Comparison of ENCODE assay signal across 24 cellular contexts in the genomic region with DNA sequence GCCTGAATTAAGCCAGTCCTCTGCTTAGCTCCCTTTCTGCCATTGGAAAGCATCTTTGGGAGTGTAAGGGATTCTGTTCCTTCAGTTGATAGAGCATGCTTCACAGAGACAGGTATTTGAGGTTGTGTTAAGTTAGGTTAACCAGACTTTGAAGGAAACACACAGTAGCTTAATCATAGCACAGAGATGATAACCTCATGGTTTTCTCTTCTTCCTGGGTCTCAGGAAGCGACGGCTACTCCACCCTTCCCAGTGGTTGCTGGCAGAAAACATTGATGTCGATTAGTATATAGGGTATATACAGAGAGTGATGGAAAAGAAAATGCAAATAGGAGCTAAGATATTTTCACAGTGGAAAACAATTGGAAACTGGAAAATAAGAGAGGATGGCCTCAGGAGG. TPM values are rescaled to one million over a fixed set of nuclear protein-coding genes. Genes with fewer than 3 reads are reported as not detected.
A peak's percentile ranks its signal among the peaks of the same experiment; 100 is the strongest.
DNase-seq lines count a peak whose midpoint lies in the region; ATAC-seq, FAIRE-seq and TF ChIP-seq lines count a peak whose summit lies in the region.
"Had no signal": no experiment of that assay in that cellular context is flagged by ENCODE, and none has a peak within 500 bp of the region (broad histone marks: within the 10 kb centered on the region; RNA-seq: fewer than 3 reads in every experiment).

No MANE protein-coding gene starts in this region.

- CTCF ChIA-PET in activated CD8-positive, alpha-beta memory T cell treated with anti-CD3 and anti-CD28 coated beads, Interleukin-2, amount 10 ng/mL, durations not matched to agents 7 days and 5 days (lab: Charles Lee): interaction anchor here (0.9 to 3.8 kb wide), 11 partner anchors 9 to 330 kb away, joined by 3 to 20 read pairs (median 4); a partner anchor contains a TSS
- CTCF ChIA-PET in activated CD8-positive, alpha-beta T cell treated with anti-CD3 and anti-CD28 coated beads, Interleukin-2, amount 10 ng/mL, durations not matched to agents 7 days and 5 days (lab: Charles Lee): interaction anchor here (0.7 to 3.3 kb wide), 9 partner anchors 9 to 226 kb away, joined by 3 to 36 read pairs (median 4); no protein-coding TSS in a partner anchor

- TF ChIP-seq CTCF in mucosa of descending colon (IDR thresholded peaks at IDR 0.05): no peak
- no peak for TF ChIP-seq CTCF in right atrium auricular region (IDR thresholded peaks at IDR 0.05)

- H3K9me3 ChIP-seq in mucosa of descending colon (no peaks in the 10 kb centered on the region), right atrium auricular region (no peaks in the 10 kb centered on the region)
- H3K9me3 ChIP-seq: ascending aorta, MG63, SJCRH30 had no signal

- H3K4me1 ChIP-seq in mucosa of descending colon (ENCODE audit: low read depth) (no peaks in the 10 kb centered on the region), right atrium auricular region (no peaks in the 10 kb centered on the region)
- H3K4me1 ChIP-seq: ascending aorta had no signal

- H3K4me3 Mint-ChIP-seq in activated CD8-positive, alpha-beta memory T cell treated with anti-CD3 and anti-CD28 coated beads, Interleukin-2, amount 10 ng/mL, durations not matched to agents 7 days and 5 days: peak overlapping the region; percentile 58
- peak overlapping the region; percentile 54 for H3K4me3 Mint-ChIP-seq in activated CD8-positive, alpha-beta T cell treated with anti-CD3 and anti-CD28 coated beads, Interleukin-2, amount 10 ng/mL, durations not matched to agents 7 days and 5 days
- H3K4me3 Mint-ChIP-seq: mesothelial cell of epicardium had no signal

- H3K9me3 Mint-ChIP-seq in activated CD8-positive, alpha-beta memory T cell treated with anti-CD3 and anti-CD28 coated beads, Interleukin-2, amount 10 ng/mL, durations not matched to agents 7 days and 5 days (ENCODE audit: low read depth): no peaks in the 10 kb centered on the region
- peaks cover 3% of the 10 kb centered on the region for H3K9me3 Mint-ChIP-seq in activated CD8-positive, alpha-beta T cell treated with anti-CD3 and anti-CD28 coated beads, Interleukin-2, amount 10 ng/mL, durations not matched to agents 7 days and 5 days (ENCODE audit: insufficient read depth)
- H3K9me3 Mint-ChIP-seq: mesothelial cell of epicardium had no signal

- H3K4me3 ChIP-seq in mucosa of descending colon: no peak overlapping the region
- H3K4me3 ChIP-seq in right atrium auricular region: no peak overlapping the region
- H3K4me3 ChIP-seq: ascending aorta, MG63, PC-9, SJCRH30 had no signal

- H3K27me3 ChIP-seq in right atrium auricular region: no peaks in the 10 kb centered on the region
- H3K27me3 ChIP-seq: ascending aorta, SJCRH30 had no signal

- peaks cover 4% of the 10 kb centered on the region for H3K36me3 Mint-ChIP-seq in activated CD8-positive, alpha-beta memory T cell treated with anti-CD3 and anti-CD28 coated beads, Interleukin-2, amount 10 ng/mL, durations not matched to agents 7 days and 5 days
- H3K36me3 Mint-ChIP-seq in activated CD8-positive, alpha-beta T cell treated with anti-CD3 and anti-CD28 coated beads, Interleukin-2, amount 10 ng/mL, durations not matched to agents 7 days and 5 days (ENCODE audit: low read depth): peaks cover 3% of the 10 kb centered on the region
- H3K36me3 Mint-ChIP-seq: mesothelial cell of epicardium had no signal

- POLR2A ChIA-PET in activated CD8-positive, alpha-beta T cell treated with anti-CD3 and anti-CD28 coated beads, Interleukin-2, amount 10 ng/mL, durations not matched to agents 7 days and 5 days (lab: Charles Lee): interaction anchor here (1.2 to 1.5 kb wide), 3 partner anchors 10 to 330 kb away, joined by 4 to 6 read pairs (median 6); no protein-coding TSS in a partner anchor

- H3K27me3 Mint-ChIP-seq in activated CD8-positive, alpha-beta memory T cell treated with anti-CD3 and anti-CD28 coated beads, Interleukin-2, amount 10 ng/mL, durations not matched to agents 7 days and 5 days: peaks cover 5% of the 10 kb centered on the region
- no peaks in the 10 kb centered on the region for H3K27me3 Mint-ChIP-seq in activated CD8-positive, alpha-beta T cell treated with anti-CD3 and anti-CD28 coated beads, Interleukin-2, amount 10 ng/mL, durations not matched to agents 7 days and 5 days (ENCODE audit: low read depth)

- no peak overlapping the region for H3K27ac ChIP-seq in right atrium auricular region
- H3K27ac ChIP-seq: ascending aorta, PC-9, SJCRH30 had no signal

- intact Hi-C loops in mucosa of descending colon (cut with DNase I, micrococcal nuclease): no loop called here

- H3K36me3 ChIP-seq in mucosa of descending colon (ENCODE audit: low read depth) (no peaks in the 10 kb centered on the region), right atrium auricular region (no peaks in the 10 kb centered on the region)
- H3K36me3 ChIP-seq: ascending aorta, MG63, SJCRH30 had no signal

- no peak for TF ChIP-seq POLR2A in GM12891 (IDR thresholded peaks at IDR 0.05; ENCODE audit: low read depth, low read length)

- H3K27ac Mint-ChIP-seq in activated CD8-positive, alpha-beta memory T cell treated with anti-CD3 and anti-CD28 coated beads, Interleukin-2, amount 10 ng/mL, durations not matched to agents 7 days and 5 days: peak overlapping the region; percentile 78
- peak overlapping the region; percentile 69 for H3K27ac Mint-ChIP-seq in activated CD8-positive, alpha-beta T cell treated with anti-CD3 and anti-CD28 coated beads, Interleukin-2, amount 10 ng/mL, durations not matched to agents 7 days and 5 days
- H3K27ac Mint-ChIP-seq: mesothelial cell of epicardium had no signal

- ATAC-seq in activated CD8-positive, alpha-beta memory T cell treated with anti-CD3 and anti-CD28 coated beads, Interleukin-2, amount 10 ng/mL, durations not matched to agents 7 days and 5 days: peak; percentile 78
- peak; percentile 66 for ATAC-seq in activated CD8-positive, alpha-beta T cell treated with anti-CD3 and anti-CD28 coated beads, Interleukin-2, amount 10 ng/mL, durations not matched to agents 7 days and 5 days
- ATAC-seq in mucosa of descending colon: peak; percentile 43
- ATAC-seq: HCT116, HepG2, left lobe of liver had no signal

- FAIRE-seq in GM12891 (lab: Jason Lieb, UNC): peak; percentile 48
- FAIRE-seq: HepG2 had no signal

- peaks cover 58% of the 10 kb centered on the region for H3K4me1 Mint-ChIP-seq in activated CD8-positive, alpha-beta memory T cell treated with anti-CD3 and anti-CD28 coated beads, Interleukin-2, amount 10 ng/mL, durations not matched to agents 7 days and 5 days
- peaks cover 69% of the 10 kb centered on the region for H3K4me1 Mint-ChIP-seq in activated CD8-positive, alpha-beta T cell treated with anti-CD3 and anti-CD28 coated beads, Interleukin-2, amount 10 ng/mL, durations not matched to agents 7 days and 5 days (ENCODE audit: low read depth)

- no peak for DNase-seq in activated CD8-positive, alpha-beta memory T cell treated with anti-CD3 and anti-CD28 coated beads, Interleukin-2, amount 10 ng/mL, durations not matched to agents 7 days and 5 days
- DNase-seq in activated CD8-positive, alpha-beta memory T cell treated with anti-CD3 and anti-CD28 coated beads, Interleukin-2, amount 50 U/mL, for 48 hours: no peak
- DNase-seq in GM12891 (ENCODE audit: insufficient read length, low spot score) (no peak), mucosa of descending colon (no peak), amniotic stem cell (lab: John Stamatoyannopoulos, UW) (no peak), right atrium auricular region (ENCODE audit: low spot score) (no peak), NCI-H1436 (lab: John Stamatoyannopoulos, UW) (no peak)
- no peak for DNase-seq in activated CD8-positive, alpha-beta T cell treated with anti-CD3 and anti-CD28 coated beads, Interleukin-2, amount 10 ng/mL, durations not matched to agents 7 days and 5 days
- DNase-seq: activated CD4-positive, CD25-positive, alpha-beta regulatory T cell; C1 segment of cervical spinal cord; cerebellar nuclear complex; DMS153; GDM1; MG63; NCI-H1694; PC-9; SJCRH30; stimulated activated CD4-positive, alpha-beta T cell treated with anti-CD3 and anti-CD28 coated beads, Interleukin-12 subunit alpha, Interleukin-12 subunit beta, amount 100 ng/mL, for 4 hours; stimulated activated CD8-positive, alpha-beta memory T cell treated with anti-CD3 and anti-CD28 coated beads, Interleukin-4, amount 100 ng/mL, for 48 hours had no signal

TF ChIP-seq in GM12891, 5 proteins besides CTCF, POLR2A, EP300 and RAD21:
- TF ChIP-seq TAF1 (IDR thresholded peaks at IDR 0.05; ENCODE audit: low read depth, low read length) (no peak), POLR2AphosphoS5 (IDR thresholded peaks at IDR 0.05; ENCODE audit: low read depth, low read length) (no peak), PAX5 (IDR thresholded peaks at IDR 0.05; ENCODE audit: insufficient read depth, low read length, severe bottlenecking) (no peak), SPI1 (IDR thresholded peaks at IDR 0.05; ENCODE audit: low read depth, low read length) (no peak), POU2F2 (IDR thresholded peaks at IDR 0.05; ENCODE audit: low read depth, low read length) (no peak)

RNA-seq across cellular contexts. Expression of a gene that starts 42.0 kb away (rescaled TPM):
- total RNA-seq in activated CD8-positive, alpha-beta memory T cell treated with anti-CD3 and anti-CD28 coated beads, Interleukin-2, amount 10 ng/mL, durations not matched to agents 7 days and 5 days: 10 to 100 TPM; 56.0 to 68.2 TPM
- 11.5 TPM for polyA plus RNA-seq in GM12891 (2012; ENCODE audit: low read depth, missing spikeins)
- 10 to 100 TPM; 72.8 to 76.5 TPM for total RNA-seq in activated CD8-positive, alpha-beta T cell treated with anti-CD3 and anti-CD28 coated beads, Interleukin-2, amount 10 ng/mL, durations not matched to agents 7 days and 5 days
- total RNA-seq in mucosa of descending colon: 10 to 100 TPM in 2 of 3 donors, 1 to 10 TPM in 1; 4.8 to 14.9 (median 12.3) TPM
- total RNA-seq in right atrium auricular region: 100 to 1,000 TPM in 1 of 2 donors, 10 to 100 TPM in 1; 92.2 to 125 TPM
- total RNA-seq: HepG2 had no signal
- polyA plus RNA-seq: HepG2 had no signal
